8 cellular contexts compared by ENCODE assay signal in the genomic region with DNA sequence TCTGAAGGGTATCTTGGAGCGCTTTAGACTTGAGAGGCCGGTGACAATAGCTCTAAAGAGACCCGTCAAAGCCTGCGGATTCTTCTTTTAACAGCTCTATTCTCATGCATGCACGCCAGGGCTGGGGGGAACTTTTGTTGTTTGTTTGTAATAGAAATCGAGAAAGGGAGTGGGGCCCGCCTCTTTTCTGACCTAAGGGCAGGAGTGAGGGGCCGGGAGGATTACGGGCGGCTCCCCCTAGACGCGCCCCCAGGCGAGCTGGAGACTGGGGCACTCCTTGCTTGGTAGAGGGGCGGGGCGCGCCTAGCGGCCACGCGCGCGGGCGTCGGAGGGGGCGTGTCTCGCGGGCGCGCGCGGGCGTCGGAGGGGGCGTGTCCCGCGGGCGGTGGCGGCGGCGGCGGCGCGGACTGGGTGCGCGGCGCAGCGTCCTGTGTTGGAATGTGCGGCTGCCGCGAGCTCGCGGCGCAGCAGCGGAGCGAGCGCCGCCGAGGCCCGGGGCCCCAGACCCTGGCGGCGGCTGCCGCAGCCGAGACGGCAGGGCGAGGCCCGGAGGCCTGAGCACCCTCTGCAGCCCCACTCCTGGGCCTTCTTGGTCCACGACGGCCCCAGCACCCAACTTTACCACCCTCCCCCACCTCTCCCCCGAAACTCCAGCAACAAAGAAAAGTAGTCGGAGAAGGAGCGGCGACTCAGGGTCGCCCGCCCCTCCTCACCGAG. TPM values are rescaled to one million over a fixed set of nuclear protein-coding genes. Genes with fewer than 3 reads are reported as not detected.
DNase-seq lines count a peak whose midpoint lies in the region; TF ChIP-seq lines count a peak whose summit lies in the region.

A gene with protein sequence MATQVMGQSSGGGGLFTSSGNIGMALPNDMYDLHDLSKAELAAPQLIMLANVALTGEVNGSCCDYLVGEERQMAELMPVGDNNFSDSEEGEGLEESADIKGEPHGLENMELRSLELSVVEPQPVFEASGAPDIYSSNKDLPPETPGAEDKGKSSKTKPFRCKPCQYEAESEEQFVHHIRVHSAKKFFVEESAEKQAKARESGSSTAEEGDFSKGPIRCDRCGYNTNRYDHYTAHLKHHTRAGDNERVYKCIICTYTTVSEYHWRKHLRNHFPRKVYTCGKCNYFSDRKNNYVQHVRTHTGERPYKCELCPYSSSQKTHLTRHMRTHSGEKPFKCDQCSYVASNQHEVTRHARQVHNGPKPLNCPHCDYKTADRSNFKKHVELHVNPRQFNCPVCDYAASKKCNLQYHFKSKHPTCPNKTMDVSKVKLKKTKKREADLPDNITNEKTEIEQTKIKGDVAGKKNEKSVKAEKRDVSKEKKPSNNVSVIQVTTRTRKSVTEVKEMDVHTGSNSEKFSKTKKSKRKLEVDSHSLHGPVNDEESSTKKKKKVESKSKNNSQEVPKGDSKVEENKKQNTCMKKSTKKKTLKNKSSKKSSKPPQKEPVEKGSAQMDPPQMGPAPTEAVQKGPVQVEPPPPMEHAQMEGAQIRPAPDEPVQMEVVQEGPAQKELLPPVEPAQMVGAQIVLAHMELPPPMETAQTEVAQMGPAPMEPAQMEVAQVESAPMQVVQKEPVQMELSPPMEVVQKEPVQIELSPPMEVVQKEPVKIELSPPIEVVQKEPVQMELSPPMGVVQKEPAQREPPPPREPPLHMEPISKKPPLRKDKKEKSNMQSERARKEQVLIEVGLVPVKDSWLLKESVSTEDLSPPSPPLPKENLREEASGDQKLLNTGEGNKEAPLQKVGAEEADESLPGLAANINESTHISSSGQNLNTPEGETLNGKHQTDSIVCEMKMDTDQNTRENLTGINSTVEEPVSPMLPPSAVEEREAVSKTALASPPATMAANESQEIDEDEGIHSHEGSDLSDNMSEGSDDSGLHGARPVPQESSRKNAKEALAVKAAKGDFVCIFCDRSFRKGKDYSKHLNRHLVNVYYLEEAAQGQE (plus strand): TSS at position 412 of the 717 bp plus-strand sequence. CDS start 2,739 bp downstream, outside the sequence.

- H2AFZ ChIP-seq in GM23248 (peak within 1 kb of the TSS; percentile 91), hepatocyte (peak within 1 kb of the TSS; percentile 99)

- intact Hi-C loops in vagina (cut with DNase I) = loop anchor here (5.0 kb wide), 2 partner anchors 70 to 205 kb away; a partner anchor contains a TSS

- peak within 1 kb of the TSS; percentile 78 for H3K27ac ChIP-seq in GM23248
- peak within 1 kb of the TSS; percentile 99 for H3K27ac ChIP-seq in hepatocyte
- peak within 1 kb of the TSS; percentile 88 for H3K27ac ChIP-seq in vagina

- in situ Hi-C loops in GM23248 (cut with MboI) (no loop called here), astrocyte of the cerebellum (cut with HindIII; ENCODE audit: low sequenced_read_pairs) (no loop called here)

- no peaks in the 10 kb centered on the region for H3K36me3 ChIP-seq in GM23248 (ENCODE audit: low read depth)
- no peaks in the 10 kb centered on the region for H3K36me3 ChIP-seq in hepatocyte (replicated peaks; ENCODE audit: insufficient read depth, low read depth)
- no peaks in the 10 kb centered on the region for H3K36me3 ChIP-seq in vagina

- DNase-seq in GM23248 = peak; percentile 90
- peak; percentile 92 to 93 for DNase-seq in Kasumi-1 (lab: John Stamatoyannopoulos, UW)
- DNase-seq in T1000 (lab: John Stamatoyannopoulos, UW) = peak; percentile 60
- peak; percentile 5 for DNase-seq in astrocyte of the cerebellum (ENCODE audit: low read depth)
- DNase-seq in hepatocyte (ENCODE audit: low spot score) = peak; percentile 93
- peak; percentile 86 for DNase-seq in retina
- peak in 1 of 2 donors; percentile 91 for DNase-seq in vagina (ENCODE audit: extremely low spot score in 2 of 2)

- H3K4me1 ChIP-seq in GM23248 (ENCODE audit: insufficient read depth) (peaks cover 21% of the 10 kb centered on the region), hepatocyte (ENCODE audit: insufficient read depth) (peaks cover 29% of the 10 kb centered on the region), vagina (peaks cover 38% of the 10 kb centered on the region)

- H3K79me2 ChIP-seq in GM23248 (ENCODE audit: insufficient read depth) (peaks cover 38% of the 10 kb centered on the region), hepatocyte (peaks cover 34% of the 10 kb centered on the region)

- 1% methylated on average over 33 to 69 of the region's 74 CpGs for WGBS in GM23248 (ENCODE audit: low coverage in 1 of 2, low lambda C conversion rate in 2 of 2, missing lambda C conversion rate in 2 of 2), 2 experiments
- 3% methylated on average over 23 of the region's 74 CpGs for WGBS in hepatocyte (ENCODE audit: low lambda C conversion rate, missing lambda C conversion rate)

- H3K9me3 ChIP-seq in GM23248 (ENCODE audit: low read depth) = no peaks in the 10 kb centered on the region
- no peaks in the 10 kb centered on the region for H3K9me3 ChIP-seq in hepatocyte (ENCODE audit: low read depth)
- H3K9me3 ChIP-seq in vagina = no peaks in the 10 kb centered on the region

- H3K27me3 ChIP-seq in GM23248 (replicated peaks; ENCODE audit: insufficient read depth) (no peaks in the 10 kb centered on the region), hepatocyte (no peaks in the 10 kb centered on the region), vagina (no peaks in the 10 kb centered on the region)

- TF ChIP-seq CTCF in astrocyte of the cerebellum (IDR thresholded peaks at IDR 0.05; ENCODE audit: low read depth, low read length, missing control alignments) (no peak), hepatocyte (IDR thresholded peaks at IDR 0.05; ENCODE audit: poor library complexity) (no peak), vagina (IDR thresholded peaks at IDR 0.05) (no peak)

- peak within 1 kb of the TSS; percentile 87 for H3K4me3 ChIP-seq in GM08714 (ENCODE audit: low read length)
- peak within 1 kb of the TSS; percentile 83 for H3K4me3 ChIP-seq in GM23248
- H3K4me3 ChIP-seq in astrocyte of the cerebellum (ENCODE audit: low read depth, low read length) = peak within 1 kb of the TSS; percentile 92
- peak within 1 kb of the TSS; percentile 98 for H3K4me3 ChIP-seq in hepatocyte
- H3K4me3 ChIP-seq in vagina = peak within 1 kb of the TSS; percentile 65 to 70

- H3F3A ChIP-seq in GM23248 (ENCODE audit: insufficient read depth) = peaks cover 32% of the 10 kb centered on the region

- H3K9me2 ChIP-seq in GM23248 (ENCODE audit: insufficient read depth) (no peaks in the 10 kb centered on the region), hepatocyte (replicated peaks; ENCODE audit: insufficient read depth) (no peaks in the 10 kb centered on the region)

- H3K9ac ChIP-seq in GM23248 = peak within 1 kb of the TSS; percentile 86

- H4K20me1 ChIP-seq in GM23248 (ENCODE audit: insufficient read depth) = 0 out of 2 replicates have a peak, but pooled peaks cover 6% of the 10 kb centered on the region
- peaks cover 27% of the 10 kb centered on the region for H4K20me1 ChIP-seq in hepatocyte (ENCODE audit: insufficient read depth, poor library complexity, severe bottlenecking)

- peak in 1 of 2 donors; percentile 58 for TF ChIP-seq POLR2A in vagina (IDR thresholded peaks at IDR 0.05)

- H3K4me2 ChIP-seq in GM23248 (ENCODE audit: unreplicated experiment) (peak within 1 kb of the TSS; percentile 94), hepatocyte (peak within 1 kb of the TSS; percentile 84)

RNA-seq across cellular contexts. Expression of the gene that starts here (rescaled TPM):
- total RNA-seq in GM23248 (2014; rRNA removed; shearing (Covaris generic)) = 32.9 and 36.7 TPM in 2 replicates
- polyA plus RNA-seq in GM23248 (2016; fragmentation: Nextera tagmentation; extraction: Ambion mirVana) (54.6 and 60.1 TPM in 2 replicates), hepatocyte (62.7 and 64.0 TPM in 2 replicates)
- total RNA-seq in hepatocyte (47.5 and 50.5 TPM in 2 replicates), vagina (24.6 TPM)
